8 cellular contexts compared by ENCODE assay signal in the genomic region with DNA sequence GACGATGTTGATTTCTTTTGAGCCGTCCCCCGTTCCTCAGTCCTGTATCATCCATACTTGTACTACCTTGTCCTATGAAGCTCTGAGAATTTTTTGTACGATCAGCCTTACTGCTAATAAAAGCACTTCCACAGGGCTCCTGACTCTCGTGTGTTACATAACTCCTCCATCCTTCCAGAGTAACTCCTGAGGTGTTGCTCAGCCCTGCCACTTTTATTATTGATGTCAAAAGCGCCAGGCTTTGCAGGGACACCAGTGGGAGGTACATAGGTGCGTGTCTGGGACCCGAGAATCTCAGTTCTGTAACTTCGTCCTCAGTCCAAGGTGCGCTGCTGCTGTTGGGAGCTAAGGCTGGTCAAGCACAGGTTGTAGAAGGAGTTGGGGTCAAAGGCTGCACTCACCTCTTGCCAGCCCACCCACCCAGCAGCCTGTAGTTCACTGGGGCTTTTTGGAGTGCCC. TPM values are rescaled to one million over a fixed set of nuclear protein-coding genes. Genes with fewer than 3 reads are reported as not detected.
DNase-seq lines count a peak whose midpoint lies in the region; ATAC-seq, FAIRE-seq and TF ChIP-seq lines count a peak whose summit lies in the region.

No MANE protein-coding gene starts in this region.

- H3K4me3 ChIP-seq in AG10803 (ENCODE audit: low read length), result peak overlapping the region; percentile 74
- peak overlapping the region; percentile 91 for H3K4me3 ChIP-seq in HUES64 (ENCODE audit: low read length)
- peak overlapping the region; percentile 83 for H3K4me3 ChIP-seq in bronchial epithelial cell (ENCODE audit: low read depth, low read length)
- no peak overlapping the region for H3K4me3 ChIP-seq in mucosa of stomach (ENCODE audit: low read length)

- peak overlapping the region; percentile 88 for H3K27ac ChIP-seq in HUES64 (ENCODE audit: low read depth, low read length)

- no peaks in the 10 kb centered on the region for H3K9me3 ChIP-seq in HUES64 (ENCODE audit: insufficient read depth, low read depth, low read length)
- H3K9me3 ChIP-seq in mucosa of stomach (ENCODE audit: control insufficient read depth, low read length), result no peaks in the 10 kb centered on the region

- TF ChIP-seq CTCF in AG10803 (conservative IDR thresholded peaks at IDR 0.05; ENCODE audit: low read length), result no peak
- TF ChIP-seq CTCF in bronchial epithelial cell (IDR thresholded peaks at IDR 0.05; ENCODE audit: insufficient read depth, low read length, severe bottlenecking), result no peak

- H3K9ac ChIP-seq in HUES64 (ENCODE audit: low read depth, low read length) (peak overlapping the region; percentile 96), mucosa of stomach (ENCODE audit: low read length) (peak overlapping the region; percentile 62)

- H3K4me1 ChIP-seq in HUES64 (ENCODE audit: insufficient read depth, low read length), result no peaks in the 10 kb centered on the region
- peaks cover 30% of the 10 kb centered on the region for H3K4me1 ChIP-seq in mucosa of stomach (ENCODE audit: control insufficient read depth, insufficient read depth, low read length)

- no peak for DNase-seq in AG10803 (ENCODE audit: low read depth)
- DNase-seq in bronchial epithelial cell (ENCODE audit: low read depth), result no peak
- no peak for DNase-seq in NCI-H2171 treated with DMSO at 0.1 percent for 48 hours (lab: John Stamatoyannopoulos, UW)
- no peak for DNase-seq in effector CD4-positive, alpha-beta T cell
- DNase-seq in iPS-NIHi7 (ENCODE audit: extremely low spot score), result no peak
- DNase-seq in left colon, result no peak

- intact Hi-C loops in left colon (cut with DNase I, micrococcal nuclease), result no loop called here

- no peak for ATAC-seq in left colon

- WGBS in HUES64, result 81% methylated on average over 10 of the region's 10 CpGs

- H3K36me3 ChIP-seq in HUES64 (ENCODE audit: insufficient read depth, low read length) (peaks cover 52% of the 10 kb centered on the region), bronchial epithelial cell (ENCODE audit: control insufficient read depth, insufficient read depth, low read length) (peaks cover 27% of the 10 kb centered on the region), mucosa of stomach (ENCODE audit: control insufficient read depth, insufficient read depth, low read length) (peaks cover 17% of the 10 kb centered on the region)

- peak; percentile 64 for FAIRE-seq in bronchial epithelial cell (lab: Jason Lieb, UNC)

- H3K27me3 ChIP-seq in HUES64 (ENCODE audit: insufficient read depth, low read length), result no peaks in the 10 kb centered on the region
- H3K27me3 ChIP-seq in bronchial epithelial cell (ENCODE audit: control insufficient read depth, insufficient read depth, low read length), result no peaks in the 10 kb centered on the region
- H3K27me3 ChIP-seq in mucosa of stomach (ENCODE audit: control insufficient read depth, insufficient read depth, low read length), result peaks cover 2% of the 10 kb centered on the region

RNA-seq across cellular contexts. Expression of a gene that starts 1.0 kb away (rescaled TPM):
- 2.5 TPM for polyA plus RNA-seq in HUES64 (2013, experiment 1 of 2)
- 2.7 TPM for polyA plus RNA-seq in HUES64 (2013, experiment 2 of 2)
- total RNA-seq in bronchial epithelial cell (4.2 and 4.7 TPM in 2 replicates), left colon (1 to 10 TPM; 2.2 to 2.7 TPM)

RNA-seq across cellular contexts. Expression of a gene that starts 7.1 kb away (rescaled TPM):
- polyA plus RNA-seq in HUES64 (2013, experiment 1 of 2), result 3.4 TPM
- polyA plus RNA-seq in HUES64 (2013, experiment 2 of 2), result 4.0 TPM
- total RNA-seq in bronchial epithelial cell (0.13 TPM in 1 of 2 replicates, not detected in the other), left colon (10 to 100 TPM; 18.4 to 29.2 TPM)

RNA-seq across cellular contexts. Expression of a gene that starts 13.7 kb away (rescaled TPM):
- 151 TPM for polyA plus RNA-seq in HUES64 (2013, experiment 1 of 2)
- 130 TPM for polyA plus RNA-seq in HUES64 (2013, experiment 2 of 2)
- total RNA-seq in bronchial epithelial cell (26.9 and 29.3 TPM in 2 replicates), left colon (100 to 1,000 TPM in 1 of 2 donors, 10 to 100 TPM in 1; 85.9 to 116 TPM)

RNA-seq across cellular contexts. Expression of a gene that starts 21.4 kb away (rescaled TPM):
- 81.6 TPM for polyA plus RNA-seq in HUES64 (2013, experiment 1 of 2)
- polyA plus RNA-seq in HUES64 (2013, experiment 2 of 2), result 70.0 TPM
- total RNA-seq in bronchial epithelial cell (33.0 and 70.3 TPM in 2 replicates), left colon (10 to 100 TPM; 18.6 to 21.4 TPM)

RNA-seq across cellular contexts. Expression of a gene that starts 36.0 kb away (rescaled TPM):
- polyA plus RNA-seq in HUES64 (2013, experiment 1 of 2), result 19.5 TPM
- 15.3 TPM for polyA plus RNA-seq in HUES64 (2013, experiment 2 of 2)
- 6.5 and 7.6 TPM in 2 replicates for total RNA-seq in bronchial epithelial cell
- total RNA-seq in left colon, result 10 to 100 TPM; 31.0 to 33.6 TPM

Comparison
In these comparisons a context has a peak if more than half of its experiments do, and no peak if none do; other contexts are left out.
1. RNA of a gene that starts 7.1 kb away (total RNA-seq): 18.4 to 29.2 TPM in left colon; 0.13 TPM in bronchial epithelial cell; every median in the first group is over 10 times any median in the second.